Comparison of ENCODE assay signal across 11 cellular contexts in genomic region chr9:72351538-72352453, GRCh38. TPM values are rescaled to one million over a fixed set of nuclear protein-coding genes. Genes with fewer than 3 reads are reported as not detected.
DNase-seq lines count a peak whose midpoint lies in the region; ATAC-seq, FAIRE-seq and TF ChIP-seq lines count a peak whose summit lies in the region.
"Had no signal": no experiment of that assay in that cellular context is flagged by ENCODE, and none has a peak within 500 bp of the region (broad histone marks: within the 10 kb centered on the region; RNA-seq: fewer than 3 reads in every experiment).

No MANE protein-coding gene starts in this region.

- 0 out of 3 replicates have a peak, but pooled peaks have one; percentile 10 for ATAC-seq in GM12878

- peaks cover 14 to 45% of the 10 kb centered on the region in 2 donors for H3K4me1 Mint-ChIP-seq in immature natural killer cell

- POLR2A ChIA-PET in GM12878 (lab: Charles Lee), result interaction anchor here (0.6 to 1.1 kb wide), 3 partner anchors 11 to 237 kb away, joined by 3 to 5 read pairs (median 4); no protein-coding TSS in a partner anchor

- H4K20me1 ChIP-seq in GM12878 (ENCODE audit: control insufficient read depth, insufficient read depth), result no peaks in the 10 kb centered on the region

- DNase-seq in AG08395 (ENCODE audit: low spot score), result peak; percentile 14
- peak; percentile 78 for DNase-seq in HCEC 1CT
- no peak for DNase-seq in GM12878 (ENCODE audit: low read depth, low spot score)
- DNase-seq in immature natural killer cell, result no peak
- DNase-seq in NCI-H1105 (lab: John Stamatoyannopoulos, UW), result no peak
- no peak for DNase-seq in ascending aorta (ENCODE audit: low spot score in 2 of 2)
- DNase-seq in posterior vena cava (ENCODE audit: low spot score), result no peak
- DNase-seq in SKM-1 treated with dmso at 0.1 percent for 144 hours (lab: John Stamatoyannopoulos, UW; ENCODE audit: unreplicated experiment), result no peak
- DNase-seq: activated naive CD8-positive, alpha-beta T cell treated with anti-CD3 and anti-CD28 coated beads, Interleukin-2, amount 10 ng/mL, durations not matched to agents 7 days and 5 days; CD4-positive, alpha-beta memory T cell; NCI-H1930 had no signal

- no peak for TF ChIP-seq CTCF in GM12878 (IDR thresholded peaks at IDR 0.05 in 2 of 3, conservative IDR thresholded peaks at IDR 0.05 in 1 of 3; ENCODE audit: control insufficient read depth in 2 of 3, extremely low read depth in 1 of 3, insufficient read depth in 1 of 3, low read depth in 3 of 3, low read length in 3 of 3)
- TF ChIP-seq CTCF in ascending aorta (IDR thresholded peaks at IDR 0.05), result no peak

- H3K9ac ChIP-seq in GM12878 (ENCODE audit: control insufficient read depth, insufficient read depth, low read length), result no peak overlapping the region

- no peak for TF ChIP-seq EP300 in GM12878 (IDR thresholded peaks at IDR 0.05; ENCODE audit: borderline replicate concordance in 1 of 2, control insufficient read depth in 1 of 2, low read depth in 2 of 2, low read length in 2 of 2)

- peaks cover 2% of the 10 kb centered on the region for H3K79me2 ChIP-seq in GM12878 (ENCODE audit: control insufficient read depth, insufficient read depth, low read length)

- BruUV-seq in GM12878 (replicated peaks; lab: Mats Ljungman, UMichigan), result no TSS peak

- H3K27me3 Mint-ChIP-seq in immature natural killer cell (ENCODE audit: low read depth in 3 of 3), result peaks cover 0 to 2% (median 0%) of the 10 kb centered on the region in 3 donors
- H3K27me3 Mint-ChIP-seq: activated naive CD8-positive, alpha-beta T cell treated with anti-CD3 and anti-CD28 coated beads, Interleukin-2, amount 10 ng/mL, durations not matched to agents 7 days and 5 days; CD4-positive, alpha-beta memory T cell had no signal

- H3K36me3 Mint-ChIP-seq in immature natural killer cell, result peaks cover 19 to 32% (median 20%) of the 10 kb centered on the region in 3 donors

- CTCF ChIA-PET in GM12878 (lab: Yijun Ruan, JAX), result interaction anchor here (0.6 to 0.9 kb wide), 3 partner anchors 10 to 240 kb away, joined by 3 read pairs; partner anchors contain the start of gene ZFAND5

- H3K9me3 Mint-ChIP-seq in immature natural killer cell, result no peaks in the 10 kb centered on the region
- H3K9me3 Mint-ChIP-seq: activated naive CD8-positive, alpha-beta T cell treated with anti-CD3 and anti-CD28 coated beads, Interleukin-2, amount 10 ng/mL, durations not matched to agents 7 days and 5 days; CD4-positive, alpha-beta memory T cell had no signal

- no peaks in the 10 kb centered on the region for H3K4me1 ChIP-seq in GM12878 (ENCODE audit: control insufficient read depth, insufficient read depth, low read length)
- H3K4me1 ChIP-seq in ascending aorta, result peaks cover 4 to 5% of the 10 kb centered on the region in 2 donors

- H3K4me2 ChIP-seq in GM12878 (ENCODE audit: control insufficient read depth, insufficient read depth), result no peak overlapping the region

- H3K27ac ChIP-seq in GM12878 (ENCODE audit: control insufficient read depth, insufficient read depth) (no peak overlapping the region), ascending aorta (no peak overlapping the region)

- SMC1A ChIA-PET in GM12878 (lab: Charles Lee; ENCODE audit: uncharacterized antibody, unreplicated experiment), result interaction anchor here (0.6 to 1.3 kb wide), 3 partner anchors 12 to 279 kb away, joined by 3 to 4 read pairs (median 3); no protein-coding TSS in a partner anchor

- intact Hi-C loops in GM12878 (cut with micrococcal nuclease; ENCODE audit: unreplicated experiment) (loop anchor here (10.0 kb wide), 1 partner anchor 317 kb away; no protein-coding TSS in a partner anchor), ascending aorta (cut with DNase I) (no loop called here), posterior vena cava (cut with DNase I) (no loop called here)

- no peak for FAIRE-seq in GM12878 (lab: Jason Lieb, UNC)

- no peak for TF ChIP-seq POLR2A in GM12878 (IDR thresholded peaks at IDR 0.05; ENCODE audit: low read depth, low read length)

- RAD21 ChIA-PET in GM12878 (lab: Charles Lee; ENCODE audit: unreplicated experiment), result interaction anchor here (1.0 to 1.3 kb wide), 3 partner anchors 11 to 240 kb away, joined by 3 to 4 read pairs (median 3); partner anchors contain the start of gene ZFAND5

- H3K9me3 ChIP-seq in GM12878 (replicated peaks; ENCODE audit: control insufficient read depth, insufficient read depth, low read length) (no peaks in the 10 kb centered on the region), ascending aorta (no peaks in the 10 kb centered on the region)

- in situ Hi-C loops in GM12878 (cut with MboI), result no loop called here

- WGBS in GM12878 (ENCODE audit: insufficient coverage, insufficient replicate concordance, low lambda C conversion rate, missing lambda C conversion rate), result 87% methylated on average over 15 of the region's 15 CpGs

- peak overlapping the region; percentile 11 to 61 (median 36) for H3K27ac Mint-ChIP-seq in immature natural killer cell
- H3K27ac Mint-ChIP-seq: activated naive CD8-positive, alpha-beta T cell treated with anti-CD3 and anti-CD28 coated beads, Interleukin-2, amount 10 ng/mL, durations not matched to agents 7 days and 5 days had no signal

- no peak overlapping the region for H2AFZ ChIP-seq in GM12878 (ENCODE audit: control insufficient read depth, low read depth, low read length)

- no peak overlapping the region for H3K4me3 Mint-ChIP-seq in immature natural killer cell
- H3K4me3 Mint-ChIP-seq: activated naive CD8-positive, alpha-beta T cell treated with anti-CD3 and anti-CD28 coated beads, Interleukin-2, amount 10 ng/mL, durations not matched to agents 7 days and 5 days; CD4-positive, alpha-beta memory T cell had no signal

- H3K36me3 ChIP-seq in GM12878 (ENCODE audit: control insufficient read depth in 2 of 2, insufficient read depth in 2 of 2, low read length in 1 of 2) (peaks cover 2 to 18% of the 10 kb centered on the region in 2 experiments; a peak in 3 of 4 replicates), ascending aorta (peaks cover 38 to 61% of the 10 kb centered on the region in 2 donors)

- TF ChIP-seq RAD21 in GM12878 (IDR thresholded peaks at IDR 0.05; ENCODE audit: insufficient read depth, low read depth, low read length), result no peak

- no peaks in the 10 kb centered on the region for H3K27me3 ChIP-seq in GM12878 (replicated peaks in 1 of 2; ENCODE audit: control insufficient read depth in 2 of 2, insufficient read depth in 2 of 2, low read length in 1 of 2)
- H3K27me3 ChIP-seq in ascending aorta, result no peaks in the 10 kb centered on the region

- H3K4me3 ChIP-seq in GM12878 (no peak overlapping the region), ascending aorta (no peak overlapping the region)

TF ChIP-seq in GM12878, 131 proteins besides CTCF, POLR2A, EP300 and RAD21 (continues in another document):
- TF ChIP-seq JUNB (IDR thresholded peaks at IDR 0.05), result no peak
- no peak for TF ChIP-seq SREBF1 (IDR thresholded peaks at IDR 0.05; ENCODE audit: low read length)
- TF ChIP-seq RCOR1 (conservative IDR thresholded peaks at IDR 0.05; ENCODE audit: low read depth, low read length), result no peak
- no peak for TF ChIP-seq YBX1 (IDR thresholded peaks at IDR 0.05)
- no peak for TF ChIP-seq ZBTB33 (IDR thresholded peaks at IDR 0.05)
- no peak for TF ChIP-seq MTA3 (IDR thresholded peaks at IDR 0.05; ENCODE audit: borderline replicate concordance, low read length)
- no peak for TF ChIP-seq MLLT1 (IDR thresholded peaks at IDR 0.05)

RNA-seq across cellular contexts. Expression of gene ZFAND5, which starts 13.2 kb away (rescaled TPM):
- total RNA-seq in GM12878 (2013; cell fraction: nucleolus; rRNA removed), result 120 and 128 TPM in 2 replicates
- 47.7 and 53.4 TPM in 2 replicates for total RNA-seq in GM12878 (2014; rRNA removed)
- total RNA-seq in GM12878 (2014; rRNA removed; fragmentation: Illumina TruSeq; extraction: Trizol), result 58.0 and 61.5 TPM in 2 replicates
- 89.3 and 89.9 TPM in 2 replicates for total RNA-seq in GM12878 (2021)
- 30.7 TPM for polyA plus RNA-seq in GM12878 (2011; ENCODE audit: low read depth)
- 72.9 and 87.0 TPM in 2 replicates for polyA plus RNA-seq in GM12878 (2011; rRNA removed)
- 36.5 and 39.5 TPM in 2 replicates for polyA plus RNA-seq in GM12878 (2011; cell fraction: cytosol; rRNA removed)
- 83.8 and 125 TPM in 2 replicates for polyA plus RNA-seq in GM12878 (2011; cell fraction: nucleus; rRNA removed)
- polyA plus RNA-seq in GM12878 (2012), result 81.6 and 87.5 TPM in 2 replicates
- polyA plus RNA-seq in GM12878 (2014; fragmentation: Illumina TruSeq; extraction: Trizol), result 107 and 114 TPM in 2 replicates
- 10 to 100 TPM; 22.5 to 32.3 TPM for polyA plus RNA-seq in GM12878 (2014; fragmentation: Nextera tagmentation; extraction: Ambion mirVana)
- 67.4 and 84.4 TPM in 2 replicates for polyA plus RNA-seq in GM12878 (2014; rRNA removed)
- 10 to 100 TPM; 60.2 to 65.1 TPM for polyA plus RNA-seq in GM12878 (2016; fragmentation: Nextera tagmentation; extraction: Ambion mirVana)
- 39.1 and 43.7 TPM in 2 replicates for polyA minus RNA-seq in GM12878 (2011; rRNA and poly(A)+ RNA removed)
- polyA minus RNA-seq in GM12878 (2011; cell fraction: cytosol; rRNA and poly(A)+ RNA removed), result 24.3 and 25.4 TPM in 2 replicates
- 83.5 and 111 TPM in 2 replicates for polyA minus RNA-seq in GM12878 (2011; cell fraction: nucleus; rRNA and poly(A)+ RNA removed)
- polyA plus RNA-seq in immature natural killer cell, result 10 to 100 TPM; 44.2 to 95.7 (median 53.7) TPM
- 189 TPM for total RNA-seq in ascending aorta
- total RNA-seq in posterior vena cava, result 100 to 1,000 TPM; 141 to 175 TPM

Comparison
In these comparisons a context has a peak if more than half of its experiments do, and no peak if none do; other contexts are left out.
1. DNase-seq: peak in AG08395 (single experiment) and HCEC 1CT (single experiment); none in GM12878 (single experiment), immature natural killer cell (0 of 3), NCI-H1105 (single experiment), ascending aorta (0 of 2), posterior vena cava (single experiment) and SKM-1 treated with dmso at 0.1 percent for 144 hours (single experiment).